17 cellular contexts compared by ENCODE assay signal in genomic region chr12:62232143-62232729, GRCh38. TPM values are rescaled to one million over a fixed set of nuclear protein-coding genes. Genes with fewer than 3 reads are reported as not detected.
DNase-seq lines count a peak whose midpoint lies in the region; ATAC-seq and TF ChIP-seq lines count a peak whose summit lies in the region.
"Had no signal": no experiment of that assay in that cellular context is flagged by ENCODE, and none has a peak within 500 bp of the region (broad histone marks: within the 10 kb centered on the region; RNA-seq: fewer than 3 reads in every experiment).

No MANE protein-coding gene starts in this region.

- H3K4me1 ChIP-seq in HEK293 (ENCODE audit: control insufficient read depth, insufficient read depth, low read length), result no peaks in the 10 kb centered on the region
- H3K4me1 ChIP-seq: BE2C, BLaER1, Caco-2 had no signal

- no peaks in the 10 kb centered on the region for H3K9me3 ChIP-seq in HEK293 (ENCODE audit: control insufficient read depth, insufficient read depth, low read depth, low read length)
- H3K9me3 ChIP-seq: BE2C, Caco-2 had no signal

- no peak for ATAC-seq in GM19035 (IDR thresholded peaks at IDR 0.05; ENCODE audit: unreplicated experiment)
- ATAC-seq: CD8-positive, alpha-beta T cell had no signal

- intact Hi-C loops in cardiac septum (cut with DNase I), result no loop called here

- no peak overlapping the region for H3K27ac ChIP-seq in HEK293 (ENCODE audit: extremely low read depth, low read depth, low read length)
- H3K27ac ChIP-seq: BLaER1 had no signal

- POLR2A ChIA-PET in HEK293 (lab: Yijun Ruan, JAX), result no interaction called here

- no peak for TF ChIP-seq CTCF in HEK293 (tag by site-specific recombination; IDR thresholded peaks at IDR 0.05)

- H3K36me3 ChIP-seq in HEK293 (ENCODE audit: control insufficient read depth in 2 of 2, insufficient read depth in 1 of 2, low read length in 2 of 2), result no peaks in the 10 kb centered on the region
- H3K36me3 ChIP-seq: BE2C, BLaER1 had no signal

- CTCF ChIA-PET in HEK293 (lab: Yijun Ruan, JAX), result no interaction called here

- DNase-seq in SK-N-DZ (ENCODE audit: low spot score), result peak; percentile 33
- peak; percentile 12 to 71 for DNase-seq in erythroblast (lab: John Stamatoyannopoulos, UW)
- no peak for DNase-seq in stimulated activated CD4-positive, alpha-beta T cell treated with anti-CD3 and anti-CD28 coated beads, Interleukin-1b, Interleukin-23, amount 100 ng/mL, for 48 hours
- no peak for DNase-seq in cardiac septum (ENCODE audit: low spot score)
- DNase-seq: 8988T; ACHN; BE2C; C1 segment of cervical spinal cord; Caco-2; Calu3; CD4-positive, alpha-beta T cell; CD8-positive, alpha-beta T cell; DMS79 treated with DMSO at 0.1 percent for 48 hours; GF-D8 had no signal

- no peak for TF ChIP-seq POLR2A in erythroblast (IDR thresholded peaks at IDR 0.05; ENCODE audit: low read length)

- no peak overlapping the region for H3K4me3 ChIP-seq in HEK293 (ENCODE audit: low read depth, low read length)
- H3K4me3 ChIP-seq: BLaER1 had no signal

TF ChIP-seq in HEK293, 187 proteins besides CTCF, POLR2A, EP300 and RAD21:
- TF ChIP-seq PRDM1 (tag by site-specific recombination; IDR thresholded peaks at IDR 0.05), result peak; percentile 67
- no peak for TF ChIP-seq ZNF548 (tag by site-specific recombination; IDR thresholded peaks at IDR 0.05)
- TF ChIP-seq, protein P1, sequence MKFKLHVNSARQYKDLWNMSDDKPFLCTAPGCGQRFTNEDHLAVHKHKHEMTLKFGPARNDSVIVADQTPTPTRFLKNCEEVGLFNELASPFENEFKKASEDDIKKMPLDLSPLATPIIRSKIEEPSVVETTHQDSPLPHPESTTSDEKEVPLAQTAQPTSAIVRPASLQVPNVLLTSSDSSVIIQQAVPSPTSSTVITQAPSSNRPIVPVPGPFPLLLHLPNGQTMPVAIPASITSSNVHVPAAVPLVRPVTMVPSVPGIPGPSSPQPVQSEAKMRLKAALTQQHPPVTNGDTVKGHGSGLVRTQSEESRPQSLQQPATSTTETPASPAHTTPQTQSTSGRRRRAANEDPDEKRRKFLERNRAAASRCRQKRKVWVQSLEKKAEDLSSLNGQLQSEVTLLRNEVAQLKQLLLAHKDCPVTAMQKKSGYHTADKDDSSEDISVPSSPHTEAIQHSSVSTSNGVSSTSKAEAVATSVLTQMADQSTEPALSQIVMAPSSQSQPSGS (tag by site-specific recombination; IDR thresholded peaks at IDR 0.05; ENCODE audit: low read depth), result no peak

RNA-seq across cellular contexts. Expression of gene USP15, which starts 28.0 kb away (rescaled TPM):
- polyA plus RNA-seq in SK-N-DZ (2014; cell fraction: cytosol; rRNA removed), result 29.3 TPM in 2 replicates
- 117 and 121 TPM in 2 replicates for polyA plus RNA-seq in SK-N-DZ (2014; cell fraction: nucleus; rRNA removed)
- total RNA-seq in cardiac septum, result 62.6 TPM

Comparison
In these comparisons a context has a peak if more than half of its experiments do, and no peak if none do; other contexts are left out.
1. DNase-seq: peak in SK-N-DZ (single experiment) and erythroblast (2 of 2); none in stimulated activated CD4-positive, alpha-beta T cell treated with anti-CD3 and anti-CD28 coated beads, Interleukin-1b, Interleukin-23, amount 100 ng/mL, for 48 hours (single experiment) and cardiac septum (single experiment).